Comparison of ENCODE assay signal across 17 cellular contexts in genomic region chr18:9750112-9750511, GRCh38.
"Had no signal": no experiment of that assay in that cellular context is flagged by ENCODE, and none has a peak within 500 bp of the region (broad histone marks: within the 10 kb centered on the region; RNA-seq: fewer than 3 reads in every experiment).

No MANE protein-coding gene starts in this region.

- H3K27ac Mint-ChIP-seq: activated CD4-positive, alpha-beta memory T cell treated with anti-CD3 and anti-CD28 coated beads, Interleukin-2, amount 10 ng/mL, durations not matched to agents 7 days and 5 days; activated naive CD4-positive, alpha-beta T cell treated with anti-CD3 and anti-CD28 coated beads, Interleukin-2, amount 50 U/mL, for 24 hours; natural killer cell; WTC11 had no signal

- DNase-seq: activated CD4-positive, alpha-beta memory T cell treated with anti-CD3 and anti-CD28 coated beads, Interleukin-2, amount 10 ng/mL, durations not matched to agents 7 days and 5 days; activated CD4-positive, alpha-beta T cell treated with anti-CD3 and anti-CD28 coated beads for 4 hours; activated effector memory CD4-positive, alpha-beta T cell treated with anti-CD3 and anti-CD28 coated beads, Interleukin-2, amount 50 U/mL, for 16 hours; activated T-cell treated with anti-CD3 and anti-CD28 coated beads, Interleukin-2, amount 50 U/mL, for 48 hours; cortex of kidney; effector CD8-positive, alpha-beta T cell; foreskin keratinocyte; glutamatergic neuron; kidney glomerular epithelial cell; mesendoderm; natural killer cell; stimulated activated CD4-positive, alpha-beta T cell treated with anti-CD3 and anti-CD28 coated beads, Interleukin-1b, Interleukin-23, amount 100 ng/mL, for 48 hours had no signal

- H3K4me3 Mint-ChIP-seq: activated CD4-positive, alpha-beta memory T cell treated with anti-CD3 and anti-CD28 coated beads, Interleukin-2, amount 10 ng/mL, durations not matched to agents 7 days and 5 days; activated naive CD4-positive, alpha-beta T cell treated with anti-CD3 and anti-CD28 coated beads, Interleukin-2, amount 50 U/mL, for 24 hours; natural killer cell; WTC11 had no signal

- H3K36me3 ChIP-seq: thoracic aorta had no signal

- H3K9me3 ChIP-seq: thoracic aorta had no signal

- H3K36me3 Mint-ChIP-seq: activated naive CD4-positive, alpha-beta T cell treated with anti-CD3 and anti-CD28 coated beads, Interleukin-2, amount 50 U/mL, for 24 hours; natural killer cell; WTC11 had no signal

- H3K4me3 ChIP-seq: thoracic aorta had no signal

- H3K9me3 Mint-ChIP-seq: activated CD4-positive, alpha-beta memory T cell treated with anti-CD3 and anti-CD28 coated beads, Interleukin-2, amount 10 ng/mL, durations not matched to agents 7 days and 5 days; natural killer cell; WTC11 had no signal

- FAIRE-seq: TTC549, urothelium cell line had no signal

- H3K4me1 Mint-ChIP-seq: activated CD4-positive, alpha-beta memory T cell treated with anti-CD3 and anti-CD28 coated beads, Interleukin-2, amount 10 ng/mL, durations not matched to agents 7 days and 5 days; activated naive CD4-positive, alpha-beta T cell treated with anti-CD3 and anti-CD28 coated beads, Interleukin-2, amount 50 U/mL, for 24 hours; natural killer cell; WTC11 had no signal

- H3K27ac ChIP-seq: foreskin keratinocyte, thoracic aorta had no signal

- ATAC-seq: foreskin keratinocyte, WTC11 had no signal

- H3K27me3 ChIP-seq: foreskin keratinocyte had no signal
